In the genomic region with DNA sequence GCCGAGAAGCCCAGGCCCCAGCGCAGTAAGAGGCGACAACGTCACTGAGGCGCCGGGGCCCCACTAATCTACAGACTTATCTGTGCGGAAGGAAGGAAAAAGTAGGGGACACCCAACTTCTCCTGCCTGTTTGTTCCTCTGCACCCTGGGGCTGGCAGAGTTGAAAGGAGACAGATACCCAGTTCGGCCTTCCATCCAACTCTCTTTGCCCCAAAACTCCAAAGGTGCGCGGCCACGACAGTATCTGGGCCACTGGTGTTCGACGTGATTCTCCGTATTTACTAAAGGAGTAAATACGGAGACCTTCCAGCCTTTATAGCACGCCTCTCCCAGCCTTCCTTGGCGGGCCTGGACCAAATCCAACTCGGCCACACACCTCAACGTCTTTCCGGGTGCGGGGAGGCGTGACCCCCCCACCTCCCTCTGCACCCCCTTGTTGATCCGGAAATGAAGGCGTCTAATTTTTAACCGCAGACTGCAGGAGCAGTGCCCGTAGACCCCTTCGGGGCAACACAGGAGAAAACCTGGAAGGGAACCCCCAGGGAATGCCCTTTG, we compare ENCODE assay signal across 8 cellular contexts. TPM values are rescaled to one million over a fixed set of nuclear protein-coding genes. Genes with fewer than 3 reads are reported as not detected.
A peak's percentile ranks its signal among the peaks of the same experiment; 100 is the strongest.
DNase-seq lines count a peak whose midpoint lies in the region; ATAC-seq, FAIRE-seq and TF ChIP-seq lines count a peak whose summit lies in the region.

No MANE protein-coding gene starts in this region.

- FAIRE-seq in endothelial cell of umbilical vein (lab: Jason Lieb, UNC): no peak

- peaks cover 4 to 53% of the 10 kb centered on the region in 2 experiments; a peak in 2 of 3 replicates for H3K36me3 ChIP-seq in HEK293 (ENCODE audit: control insufficient read depth in 2 of 2, insufficient read depth in 1 of 2, low read length in 2 of 2)
- H3K36me3 ChIP-seq in endothelial cell of umbilical vein (ENCODE audit: control insufficient read depth in 2 of 2, extremely low read depth in 1 of 2, insufficient read depth in 2 of 2, low read length in 2 of 2): no peaks in the 10 kb centered on the region
- H3K36me3 ChIP-seq in neural cell (ENCODE audit: insufficient read depth, low read length): no peaks in the 10 kb centered on the region

- no peak for TF ChIP-seq POLR2A in endothelial cell of umbilical vein (IDR thresholded peaks at IDR 0.05; ENCODE audit: low read depth, low read length)

- peaks cover 38 to 41% of the 10 kb centered on the region in 2 donors for H3K36me3 Mint-ChIP-seq in CD14-positive monocyte

- peak overlapping the region; percentile 98 for H3K4me3 Mint-ChIP-seq in CD14-positive monocyte

- H3K79me2 ChIP-seq in endothelial cell of umbilical vein (ENCODE audit: control insufficient read depth, insufficient read depth, low read length): peaks cover 21% of the 10 kb centered on the region
- H3K79me2 ChIP-seq in neural cell (replicated peaks; ENCODE audit: insufficient read depth, low read length): peaks cover 52% of the 10 kb centered on the region

- no peak for DNase-seq in CD14-positive monocyte (ENCODE audit: low spot score)
- peak; percentile 21 for DNase-seq in endothelial cell of umbilical vein (ENCODE audit: low read depth, low spot score)

- H3F3A ChIP-seq in neural cell (ENCODE audit: insufficient read depth, low read length, poor library complexity, severe bottlenecking): peaks cover 4% of the 10 kb centered on the region

- POLR2A ChIA-PET in HEK293 (lab: Yijun Ruan, JAX) (interaction anchor here (0.9 to 12.3 kb wide), 7 partner anchors 9 to 229 kb away, joined by 3 to 252 read pairs (median 5); no protein-coding TSS in a partner anchor), endothelial cell of umbilical vein (lab: Charles Lee) (no interaction called here)

- H2AFZ ChIP-seq in endothelial cell of umbilical vein (ENCODE audit: low read depth, low read length) (no peak overlapping the region), neural cell (ENCODE audit: low read depth, low read length) (no peak overlapping the region)

- TF ChIP-seq RAD21 in neural cell (conservative IDR thresholded peaks at IDR 0.05): no peak

- peak overlapping the region; percentile 91 for H3K4me3 ChIP-seq in HEK293 (ENCODE audit: low read depth, low read length)
- peak overlapping the region; percentile 55 to 65 (median 58) for H3K4me3 ChIP-seq in endothelial cell of umbilical vein (replicated peaks in 1 of 3; ENCODE audit: insufficient read depth in 1 of 3, low read depth in 1 of 3, low read length in 3 of 3)
- H3K4me3 ChIP-seq in neural cell (ENCODE audit: low read length): peak overlapping the region; percentile 76

- ATAC-seq in GM21786 (IDR thresholded peaks at IDR 0.05; ENCODE audit: unreplicated experiment) (no peak), GM19463 (IDR thresholded peaks at IDR 0.05; ENCODE audit: unreplicated experiment) (no peak), HG02610 (IDR thresholded peaks at IDR 0.05; ENCODE audit: unreplicated experiment) (no peak)

- no peaks in the 10 kb centered on the region for H3K9me3 Mint-ChIP-seq in CD14-positive monocyte

- H3K27me3 ChIP-seq in endothelial cell of umbilical vein (ENCODE audit: control insufficient read depth in 2 of 2, insufficient read depth in 2 of 2, low read length in 2 of 2) (no peaks in the 10 kb centered on the region), neural cell (ENCODE audit: insufficient read depth, low read depth, low read length) (peaks cover 11% of the 10 kb centered on the region)

- H3K4me1 ChIP-seq in HEK293 (ENCODE audit: control insufficient read depth, insufficient read depth, low read length) (peaks cover 32% of the 10 kb centered on the region), endothelial cell of umbilical vein (ENCODE audit: control insufficient read depth, extremely low read depth, insufficient read depth, low read length) (peaks cover 48% of the 10 kb centered on the region)

- BruUV-seq in endothelial cell of umbilical vein (replicated peaks; lab: Mats Ljungman, UMichigan): no TSS peak

- dilution Hi-C loops in endothelial cell of umbilical vein (cut with MboI; ENCODE audit: extremely low pct_ligation_motif_present, low sequenced_read_pairs): no loop called here

- H3K4me1 Mint-ChIP-seq in CD14-positive monocyte: peaks cover 51% of the 10 kb centered on the region

- peak overlapping the region; percentile 84 for H3K9ac ChIP-seq in endothelial cell of umbilical vein (replicated peaks; ENCODE audit: extremely low read depth, insufficient read depth, low read length)
- H3K9ac ChIP-seq in neural cell (ENCODE audit: low read length): peak overlapping the region; percentile 63

- peak overlapping the region; percentile 100 for H3K27ac ChIP-seq in HEK293 (ENCODE audit: extremely low read depth, low read depth, low read length)
- peak overlapping the region; percentile 97 for H3K27ac ChIP-seq in VCaP
- H3K27ac ChIP-seq in endothelial cell of umbilical vein (ENCODE audit: insufficient read depth, low read depth, low read length): no peak overlapping the region
- H3K27ac ChIP-seq in neural cell (ENCODE audit: low read length): no peak overlapping the region

- H3K9me3 ChIP-seq in HEK293 (ENCODE audit: control insufficient read depth, insufficient read depth, low read depth, low read length) (no peaks in the 10 kb centered on the region), endothelial cell of umbilical vein (replicated peaks; ENCODE audit: control insufficient read depth, insufficient read depth, low read length) (no peaks in the 10 kb centered on the region), neural cell (ENCODE audit: low read length) (no peaks in the 10 kb centered on the region)

- CTCF ChIA-PET in HEK293 (lab: Yijun Ruan, JAX) (interaction anchor here (0.6 kb wide), 2 partner anchors 46 to 50 kb away, joined by 3 read pairs; no protein-coding TSS in a partner anchor), endothelial cell of umbilical vein (lab: Charles Lee) (interaction anchor here (0.7 to 1.2 kb wide), 9 partner anchors 9 to 290 kb away, joined by 3 to 4 read pairs (median 3); no protein-coding TSS in a partner anchor)

- peaks cover 5 to 22% (median 5%) of the 10 kb centered on the region in 3 donors for H3K27me3 Mint-ChIP-seq in CD14-positive monocyte (ENCODE audit: low read depth in 3 of 3)

- peak overlapping the region in 6 of 7 donors; percentile 48 to 88 (median 74) for H3K27ac Mint-ChIP-seq in CD14-positive monocyte

- H4K20me1 ChIP-seq in endothelial cell of umbilical vein (replicated peaks; ENCODE audit: control insufficient read depth, extremely low read depth, insufficient read depth, low read length): peaks cover 4% of the 10 kb centered on the region
- no peaks in the 10 kb centered on the region for H4K20me1 ChIP-seq in neural cell (ENCODE audit: insufficient read depth)

- H3K4me2 ChIP-seq in endothelial cell of umbilical vein (ENCODE audit: insufficient read depth, low read length): peak overlapping the region; percentile 65
- peak overlapping the region; percentile 59 for H3K4me2 ChIP-seq in neural cell (ENCODE audit: low read length)

- no peak for TF ChIP-seq EP300 in neural cell (conservative IDR thresholded peaks at IDR 0.05; ENCODE audit: poor library complexity, severe bottlenecking)

- TF ChIP-seq CTCF in CD14-positive monocyte (IDR thresholded peaks at IDR 0.05) (no peak), HEK293 (tag by site-specific recombination; IDR thresholded peaks at IDR 0.05) (no peak), VCaP (conservative IDR thresholded peaks at IDR 0.05) (no peak), endothelial cell of umbilical vein (IDR thresholded peaks at IDR 0.05; ENCODE audit: extremely low read depth in 1 of 2, insufficient read depth in 1 of 2, low read depth in 1 of 2, low read length in 2 of 2) (no peak), neural cell (IDR thresholded peaks at IDR 0.05; ENCODE audit: poor library complexity, severe bottlenecking) (no peak)

- H3K9me1 ChIP-seq in endothelial cell of umbilical vein (replicated peaks; ENCODE audit: control insufficient read depth, extremely low read depth, insufficient read depth, low read length): no peaks in the 10 kb centered on the region

- no peaks in the 10 kb centered on the region for H3K9me2 ChIP-seq in neural cell (ENCODE audit: insufficient read depth, low read length)

- intact Hi-C loops in CD14-positive monocyte (cut with micrococcal nuclease) (loop anchor here (5.0 to 10.0 kb wide), 2 partner anchors 47 to 174 kb away; no protein-coding TSS in a partner anchor), endothelial cell of umbilical vein (cut with micrococcal nuclease) (loop anchor here (1.0 to 10.0 kb wide), 7 partner anchors 8 to 466 kb away; no protein-coding TSS in a partner anchor)

TF ChIP-seq in HEK293, 187 proteins besides CTCF, POLR2A, EP300 and RAD21 (continues in another document):
- TF ChIP-seq ZBTB20 (tag by site-specific recombination; IDR thresholded peaks at IDR 0.05): peak; percentile 40; the same call in 1 of the 2 replicates

TF ChIP-seq in endothelial cell of umbilical vein, 7 proteins besides CTCF, POLR2A, EP300 and RAD21 (continues in another document):
- TF ChIP-seq POLR2AphosphoS5 (IDR thresholded peaks at IDR 0.05; ENCODE audit: insufficient read depth, low read depth, low read length): no peak
- TF ChIP-seq, protein P1, sequence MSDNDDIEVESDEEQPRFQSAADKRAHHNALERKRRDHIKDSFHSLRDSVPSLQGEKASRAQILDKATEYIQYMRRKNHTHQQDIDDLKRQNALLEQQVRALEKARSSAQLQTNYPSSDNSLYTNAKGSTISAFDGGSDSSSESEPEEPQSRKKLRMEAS (IDR thresholded peaks at IDR 0.05; ENCODE audit: insufficient read depth, insufficient read length): no peak
- TF ChIP-seq MYC (IDR thresholded peaks at IDR 0.05; ENCODE audit: low read depth, low read length): no peak

TF ChIP-seq in neural cell, 6 proteins besides CTCF, POLR2A, EP300 and RAD21 (continues in another document):
- TF ChIP-seq TAF1 (IDR thresholded peaks at IDR 0.05; ENCODE audit: low read depth): no peak

RNA-seq across cellular contexts. Expression of a gene that starts 1.6 kb away (rescaled TPM):
- polyA plus RNA-seq in CD14-positive monocyte (1 to 10 TPM; 1.4 to 1.5 TPM), endothelial cell of umbilical vein (8.0 and 10.2 TPM in 2 replicates), neural cell (2.5 and 3.8 TPM in 2 replicates)
- total RNA-seq in endothelial cell of umbilical vein: 3.6 and 4.6 TPM in 2 replicates
- 4.5 TPM in 2 replicates for polyA plus RNA-seq in endothelial cell of umbilical vein (2011; cell fraction: cytosol; rRNA removed)
- polyA plus RNA-seq in endothelial cell of umbilical vein (2011; cell fraction: nucleus; rRNA removed): 5.0 and 9.0 TPM in 2 replicates
- polyA plus RNA-seq in endothelial cell of umbilical vein (2012): 1.9 and 3.2 TPM in 2 replicates
- polyA minus RNA-seq in endothelial cell of umbilical vein (12.6 and 15.2 TPM in 2 replicates), neural cell (4.2 and 4.9 TPM in 2 replicates)
- polyA minus RNA-seq in endothelial cell of umbilical vein (2011; cell fraction: cytosol; rRNA and poly(A)+ RNA removed): 20.6 TPM
- 8.1 and 15.0 TPM in 2 replicates for polyA minus RNA-seq in endothelial cell of umbilical vein (2011; cell fraction: nucleus; rRNA and poly(A)+ RNA removed)

Comparison
In these comparisons a context has a peak if more than half of its experiments do, and no peak if none do; other contexts are left out.
1. H3K27ac ChIP-seq: peak in HEK293 (single experiment) and VCaP (single experiment); none in endothelial cell of umbilical vein (single experiment) and neural cell (single experiment).
2. Peak in every context shown above with its lines, with median percentiles within 50 percentile points of each other: H3K4me3 ChIP-seq.